2 cellular contexts compared by ENCODE assay signal in genomic region chr10:69153227-69153626, GRCh38.
TF ChIP-seq lines count a peak whose summit lies in the region.

No MANE protein-coding gene starts in this region.

TF ChIP-seq in GM23338, 12 proteins besides CTCF, POLR2A, EP300 and RAD21:
- no peak for TF ChIP-seq JUNB (IDR thresholded peaks at IDR 0.05; ENCODE audit: unreplicated experiment)

TF ChIP-seq in K562, 482 proteins besides CTCF, POLR2A, EP300 and RAD21:
- TF ChIP-seq ZNF212 (CRISPR knock-in tag; IDR thresholded peaks at IDR 0.05) (no peak), CHD7 (IDR thresholded peaks at IDR 0.05; ENCODE audit: low read depth, low read length) (no peak), ZNF347 (CRISPR knock-in tag; IDR thresholded peaks at IDR 0.05; ENCODE audit: low read depth) (no peak), ELF4 (CRISPR knock-in tag; IDR thresholded peaks at IDR 0.05) (no peak), NR2C1 (IDR thresholded peaks at IDR 0.05) (peak; percentile 26; the same call in 1 of the 2 replicates), NR2C1 (tag; IDR thresholded peaks at IDR 0.05) (no peak), NELFE (IDR thresholded peaks at IDR 0.05; ENCODE audit: insufficient read depth, insufficient read length) (no peak)
TF ChIP-seq in K562: peak in this region for 1.
